33 cellular contexts compared by ENCODE assay signal in the genomic region with DNA sequence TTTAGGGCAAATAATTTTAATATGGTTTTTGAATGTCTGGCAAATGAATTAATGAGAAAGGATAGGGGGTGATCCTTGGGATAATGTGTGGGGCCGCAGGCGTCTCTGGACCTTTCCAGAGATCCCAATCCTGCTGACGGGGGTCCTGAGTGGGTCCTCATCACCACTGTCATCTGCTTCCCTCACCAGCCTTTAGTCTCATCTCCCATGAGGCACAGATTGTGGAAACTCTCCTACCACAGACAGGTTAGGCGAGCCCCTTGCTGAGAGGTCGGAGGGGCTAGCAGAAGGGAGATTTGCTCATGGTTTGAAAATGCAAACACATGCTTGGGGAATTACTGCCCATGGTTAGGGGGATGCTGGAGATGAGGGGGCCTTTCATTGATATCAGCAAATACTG.
"Had no signal": no experiment of that assay in that cellular context is flagged by ENCODE, and none has a peak within 500 bp of the region (broad histone marks: within the 10 kb centered on the region; RNA-seq: fewer than 3 reads in every experiment).

No MANE protein-coding gene starts in this region.

- H3K4me3 Mint-ChIP-seq: activated CD4-positive, alpha-beta T cell treated with anti-CD3 and anti-CD28 coated beads, Interleukin-2, amount 10 ng/mL, durations not matched to agents 24 days and 14 days; activated CD8-positive, alpha-beta T cell treated with anti-CD3 and anti-CD28 coated beads for 36 hours; activated naive CD8-positive, alpha-beta T cell treated with anti-CD3 and anti-CD28 coated beads for 36 hours; activated T-cell treated with anti-CD3 and anti-CD28 coated beads, Interleukin-2, amount 50 U/mL, for 72 hours; activated T-helper 17 cell treated with anti-CD3 and anti-CD28 coated beads, Interleukin-2, amount 50 U/mL, for 72 hours had no signal

- ATAC-seq: activated CD8-positive, alpha-beta T cell treated with anti-CD3 and anti-CD28 coated beads for 36 hours; activated T-cell treated with anti-CD3 and anti-CD28 coated beads, Interleukin-2, amount 50 U/mL, for 72 hours; activated T-helper 17 cell treated with anti-CD3 and anti-CD28 coated beads, Interleukin-2, amount 50 U/mL, for 72 hours; PC-3; Right ventricle myocardium inferior had no signal

- H3K27me3 Mint-ChIP-seq: activated CD4-positive, alpha-beta T cell treated with anti-CD3 and anti-CD28 coated beads, Interleukin-2, amount 10 ng/mL, durations not matched to agents 24 days and 14 days; activated CD8-positive, alpha-beta T cell treated with anti-CD3 and anti-CD28 coated beads for 36 hours; activated naive CD8-positive, alpha-beta T cell treated with anti-CD3 and anti-CD28 coated beads for 36 hours had no signal

- H3K9me3 ChIP-seq: MG63, Peyer's patch had no signal

- H3K27me3 ChIP-seq: MG63, Peyer's patch had no signal

- H3K36me3 ChIP-seq: brain microvascular endothelial cell, MG63, Peyer's patch had no signal

- H3K4me3 ChIP-seq: MG63, Peyer's patch had no signal

- H3K27ac Mint-ChIP-seq: activated CD4-positive, alpha-beta T cell treated with anti-CD3 and anti-CD28 coated beads, Interleukin-2, amount 10 ng/mL, durations not matched to agents 24 days and 14 days; activated CD8-positive, alpha-beta T cell treated with anti-CD3 and anti-CD28 coated beads for 36 hours; activated naive CD8-positive, alpha-beta T cell treated with anti-CD3 and anti-CD28 coated beads for 36 hours; activated T-cell treated with anti-CD3 and anti-CD28 coated beads, Interleukin-2, amount 50 U/mL, for 72 hours; activated T-helper 17 cell treated with anti-CD3 and anti-CD28 coated beads, Interleukin-2, amount 50 U/mL, for 72 hours had no signal

- DNase-seq: activated CD4-positive, alpha-beta T cell treated with anti-CD3 and anti-CD28 coated beads, Interleukin-2, amount 50 U/mL, for 4 hours; activated CD8-positive, alpha-beta T cell treated with anti-CD3 and anti-CD28 coated beads for 36 hours; activated effector memory CD4-positive, alpha-beta T cell treated with anti-CD3 and anti-CD28 coated beads, Interleukin-2, amount 50 U/mL, for 16 hours; activated naive CD4-positive, alpha-beta T cell; activated naive CD4-positive, alpha-beta T cell treated with anti-CD3 and anti-CD28 coated beads, Interleukin-2, amount 50 U/mL, for 16 hours; activated naive CD8-positive, alpha-beta T cell treated with anti-CD3 and anti-CD28 coated beads for 36 hours; activated T-cell treated with anti-CD3 and anti-CD28 coated beads, Interleukin-2, amount 50 U/mL, for 1 hour; activated T-cell treated with anti-CD3 and anti-CD28 coated beads, Interleukin-2, amount 50 U/mL, for 72 hours; amniotic stem cell; aorta; brain microvascular endothelial cell; Kasumi-1; KG1; MG63; MV-4-11; NCI-H1092; NCI-H1436 treated with DMSO at 0.1 percent for 48 hours; NCI-H1694 treated with DMSO at 0.1 percent for 48 hours; NCI-H2029; NCI-H2171; NCI-H510A; NCI-H526; NCI-H748 treated with DMSO at 0.1 percent for 48 hours; NK-92 treated with Interleukin-12 subunit alpha and Interleukin-12 subunit beta, amount 100 ng/mL, for 24 hours; PC-3; Peyer's patch; RPMI8226; SW 1271; T-helper 1 cell; T1000 had no signal

- H3K4me1 ChIP-seq: Peyer's patch had no signal

- H3K36me3 Mint-ChIP-seq: activated naive CD8-positive, alpha-beta T cell treated with anti-CD3 and anti-CD28 coated beads for 36 hours had no signal

- H3K27ac ChIP-seq: brain microvascular endothelial cell, Peyer's patch had no signal

- H3K9me3 Mint-ChIP-seq: activated CD4-positive, alpha-beta T cell treated with anti-CD3 and anti-CD28 coated beads, Interleukin-2, amount 10 ng/mL, durations not matched to agents 24 days and 14 days; activated CD8-positive, alpha-beta T cell treated with anti-CD3 and anti-CD28 coated beads for 36 hours; activated naive CD8-positive, alpha-beta T cell treated with anti-CD3 and anti-CD28 coated beads for 36 hours; activated T-cell treated with anti-CD3 and anti-CD28 coated beads, Interleukin-2, amount 50 U/mL, for 72 hours; activated T-helper 17 cell treated with anti-CD3 and anti-CD28 coated beads, Interleukin-2, amount 50 U/mL, for 72 hours had no signal
